ENCODE assay signal across 8 cellular contexts in the genomic region with DNA sequence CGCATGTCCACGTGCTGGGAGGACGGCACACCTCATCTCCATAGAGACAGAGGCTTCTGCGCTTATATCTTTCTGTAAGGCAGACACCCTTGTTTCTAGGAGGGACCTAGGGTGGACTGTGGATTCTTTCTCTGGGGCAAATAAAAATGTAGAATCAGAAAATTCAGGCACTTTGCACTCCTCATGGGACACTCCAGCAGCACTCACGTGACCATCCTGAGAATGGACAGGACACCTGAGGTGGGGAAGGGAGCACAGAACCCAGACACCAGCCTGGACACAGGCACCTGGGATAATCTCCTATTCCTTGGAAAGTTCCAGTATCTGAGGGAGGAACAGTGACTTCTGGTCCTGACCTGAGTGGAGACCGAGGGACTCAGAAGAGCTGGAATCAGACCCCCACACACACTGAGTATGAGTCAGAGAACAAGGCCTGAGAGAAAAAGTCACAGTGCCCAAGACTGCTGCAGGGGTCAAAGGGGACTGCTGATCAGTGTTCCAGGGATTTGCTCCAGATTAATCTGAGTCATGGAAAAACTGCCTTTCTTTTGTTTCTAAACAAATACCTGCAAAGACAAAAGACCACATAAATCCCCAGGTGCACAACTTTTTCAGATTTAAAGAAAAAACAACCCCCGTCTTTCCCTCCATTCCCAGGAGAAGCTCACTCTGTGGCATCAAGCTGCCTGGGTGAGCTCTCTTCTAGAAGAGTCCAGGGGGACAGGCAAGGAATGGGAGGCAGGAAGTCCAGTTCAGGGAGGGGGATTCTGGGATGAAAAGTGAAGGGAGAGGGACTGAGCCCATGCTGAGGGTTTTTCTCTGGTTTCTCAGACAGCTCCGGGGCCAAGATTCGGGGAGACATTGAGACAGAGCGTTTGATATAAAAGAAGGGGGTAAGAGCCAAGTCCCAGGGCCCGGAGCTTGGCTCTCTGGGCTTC. TPM values are rescaled to one million over a fixed set of nuclear protein-coding genes. Genes with fewer than 3 reads are reported as not detected.
DNase-seq lines count a peak whose midpoint lies in the region; ATAC-seq lines count a peak whose summit lies in the region.

No MANE protein-coding gene starts in this region.

- H3K79me2 ChIP-seq in ACC112 (ENCODE audit: control insufficient read depth, insufficient read depth, low read length, unreplicated experiment): peaks cover 2% of the 10 kb centered on the region

- H3K27ac ChIP-seq in ACC112 (ENCODE audit: low read depth, low read length) (peak overlapping the region; percentile 46), caudate nucleus (ENCODE audit: low read depth, low read length) (peak overlapping the region; percentile 44), SJCRH30 (no peak overlapping the region)

- ATAC-seq in HG03064 (IDR thresholded peaks at IDR 0.05; ENCODE audit: low read depth, unreplicated experiment) (peak; percentile 5), HG03039 (IDR thresholded peaks at IDR 0.05; ENCODE audit: unreplicated experiment) (no peak)

- peaks cover 8% of the 10 kb centered on the region; the same call in 1 of the 2 replicates for H3K36me3 ChIP-seq in ACC112 (ENCODE audit: insufficient read depth, low read length)
- H3K36me3 ChIP-seq in mucosa of stomach (ENCODE audit: control insufficient read depth, insufficient read depth, low read length): no peaks in the 10 kb centered on the region
- H3K36me3 ChIP-seq in SJCRH30: no peaks in the 10 kb centered on the region

- H3K27me3 ChIP-seq in ACC112 (ENCODE audit: insufficient read depth, low read length): no peaks in the 10 kb centered on the region
- H3K27me3 ChIP-seq in mucosa of stomach (ENCODE audit: control insufficient read depth, insufficient read depth, low read length): no peaks in the 10 kb centered on the region
- H3K27me3 ChIP-seq in SJCRH30: no peaks in the 10 kb centered on the region

- no peak overlapping the region; the same call in 1 of the 2 replicates for H3K4me3 ChIP-seq in ACC112 (ENCODE audit: low read depth, low read length)
- peak overlapping the region; percentile 46 for H3K4me3 ChIP-seq in mucosa of stomach (ENCODE audit: low read length)
- no peak overlapping the region for H3K4me3 ChIP-seq in SJCRH30

- H3K4me1 ChIP-seq in ACC112 (ENCODE audit: control insufficient read depth, insufficient read depth, low read length, unreplicated experiment) (peaks cover 16% of the 10 kb centered on the region), mucosa of stomach (ENCODE audit: control insufficient read depth, insufficient read depth, low read length) (peaks cover 15% of the 10 kb centered on the region), SJCRH30 (peaks cover 5% of the 10 kb centered on the region)

- peak overlapping the region; percentile 82 for H3K9ac ChIP-seq in mucosa of stomach (ENCODE audit: low read length)

- H3K9me3 ChIP-seq in mucosa of stomach (ENCODE audit: control insufficient read depth, low read length) (no peaks in the 10 kb centered on the region), SJCRH30 (replicated peaks) (no peaks in the 10 kb centered on the region)

- H2AFZ ChIP-seq in ACC112 (ENCODE audit: low read length, unreplicated experiment): peak overlapping the region; percentile 80

- no peak for DNase-seq in caudate nucleus (lab: John Stamatoyannopoulos, UW)
- DNase-seq in SJCRH30: no peak
- no peak for DNase-seq in AG08396 (ENCODE audit: low spot score)
- no peak for DNase-seq in A172 (ENCODE audit: low spot score)

RNA-seq across cellular contexts. Expression of a gene that starts 35.6 kb away (rescaled TPM):
- total RNA-seq in SJCRH30 (2014; rRNA removed; shearing (Covaris generic)): not detected in 2 replicates
- total RNA-seq in A172 (2014; rRNA removed; shearing (Covaris generic)): 16.5 and 17.1 TPM in 2 replicates

RNA-seq across cellular contexts. Expression of a gene that starts 58.9 kb away (rescaled TPM):
- total RNA-seq in SJCRH30 (2014; rRNA removed; shearing (Covaris generic)): 6.8 and 7.7 TPM in 2 replicates
- 60.3 and 67.6 TPM in 2 replicates for total RNA-seq in A172 (2014; rRNA removed; shearing (Covaris generic))

Comparison
In these comparisons a context has a peak if more than half of its experiments do, and no peak if none do; other contexts are left out.
1. RNA of a gene that starts 35.6 kb away (total RNA-seq): 16.5 to 17.1 TPM in A172; not detected in SJCRH30; every median in the first group is over 10 times any median in the second.